ENCODE assay signal across 4 cellular contexts in the genomic region with DNA sequence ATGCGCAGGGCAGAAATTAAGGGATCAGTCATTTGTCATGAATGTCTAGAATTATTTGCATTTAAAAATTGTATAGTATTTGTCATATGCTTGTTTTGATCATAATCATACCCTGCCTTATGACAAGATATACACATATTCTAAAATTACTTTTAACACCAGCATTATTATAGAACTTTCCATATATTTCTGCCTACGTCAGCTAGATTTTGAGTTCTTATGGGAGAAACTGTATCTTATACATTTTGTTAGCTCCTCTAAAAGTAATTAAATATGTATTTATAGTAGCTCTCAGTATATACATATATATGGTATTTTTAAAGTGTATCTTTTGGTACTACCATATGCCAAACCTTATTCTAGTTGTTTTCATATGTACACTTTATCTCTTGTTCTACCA.
TF ChIP-seq lines count a peak whose summit lies in the region.

No MANE protein-coding gene starts in this region.

TF ChIP-seq in HepG2, 621 proteins besides CTCF, POLR2A, EP300 and RAD21:
- TF ChIP-seq, protein P1, sequence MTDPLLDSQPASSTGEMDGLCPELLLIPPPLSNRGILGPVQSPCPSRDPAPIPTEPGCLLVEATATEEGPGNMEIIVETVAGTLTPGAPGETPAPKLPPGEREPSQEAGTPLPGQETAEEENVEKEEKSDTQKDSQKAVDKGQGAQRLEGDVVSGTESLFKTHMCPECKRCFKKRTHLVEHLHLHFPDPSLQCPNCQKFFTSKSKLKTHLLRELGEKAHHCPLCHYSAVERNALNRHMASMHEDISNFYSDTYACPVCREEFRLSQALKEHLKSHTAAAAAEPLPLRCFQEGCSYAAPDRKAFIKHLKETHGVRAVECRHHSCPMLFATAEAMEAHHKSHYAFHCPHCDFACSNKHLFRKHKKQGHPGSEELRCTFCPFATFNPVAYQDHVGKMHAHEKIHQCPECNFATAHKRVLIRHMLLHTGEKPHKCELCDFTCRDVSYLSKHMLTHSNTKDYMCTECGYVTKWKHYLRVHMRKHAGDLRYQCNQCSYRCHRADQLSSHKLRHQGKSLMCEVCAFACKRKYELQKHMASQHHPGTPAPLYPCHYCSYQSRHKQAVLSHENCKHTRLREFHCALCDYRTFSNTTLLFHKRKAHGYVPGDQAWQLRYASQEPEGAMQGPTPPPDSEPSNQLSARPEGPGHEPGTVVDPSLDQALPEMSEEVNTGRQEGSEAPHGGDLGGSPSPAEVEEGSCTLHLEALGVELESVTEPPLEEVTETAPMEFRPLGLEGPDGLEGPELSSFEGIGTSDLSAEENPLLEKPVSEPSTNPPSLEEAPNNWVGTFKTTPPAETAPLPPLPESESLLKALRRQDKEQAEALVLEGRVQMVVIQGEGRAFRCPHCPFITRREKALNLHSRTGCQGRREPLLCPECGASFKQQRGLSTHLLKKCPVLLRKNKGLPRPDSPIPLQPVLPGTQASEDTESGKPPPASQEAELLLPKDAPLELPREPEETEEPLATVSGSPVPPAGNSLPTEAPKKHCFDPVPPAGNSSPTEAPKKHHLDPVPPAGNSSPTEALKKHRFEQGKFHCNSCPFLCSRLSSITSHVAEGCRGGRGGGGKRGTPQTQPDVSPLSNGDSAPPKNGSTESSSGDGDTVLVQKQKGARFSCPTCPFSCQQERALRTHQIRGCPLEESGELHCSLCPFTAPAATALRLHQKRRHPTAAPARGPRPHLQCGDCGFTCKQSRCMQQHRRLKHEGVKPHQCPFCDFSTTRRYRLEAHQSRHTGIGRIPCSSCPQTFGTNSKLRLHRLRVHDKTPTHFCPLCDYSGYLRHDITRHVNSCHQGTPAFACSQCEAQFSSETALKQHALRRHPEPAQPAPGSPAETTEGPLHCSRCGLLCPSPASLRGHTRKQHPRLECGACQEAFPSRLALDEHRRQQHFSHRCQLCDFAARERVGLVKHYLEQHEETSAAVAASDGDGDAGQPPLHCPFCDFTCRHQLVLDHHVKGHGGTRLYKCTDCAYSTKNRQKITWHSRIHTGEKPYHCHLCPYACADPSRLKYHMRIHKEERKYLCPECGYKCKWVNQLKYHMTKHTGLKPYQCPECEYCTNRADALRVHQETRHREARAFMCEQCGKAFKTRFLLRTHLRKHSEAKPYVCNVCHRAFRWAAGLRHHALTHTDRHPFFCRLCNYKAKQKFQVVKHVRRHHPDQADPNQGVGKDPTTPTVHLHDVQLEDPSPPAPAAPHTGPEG (CRISPR knock-in tag; IDR thresholded peaks at IDR 0.05), result no peak
- no peak for TF ChIP-seq ZBTB38 (CRISPR knock-in tag; IDR thresholded peaks at IDR 0.05)
- peak; percentile 92 for TF ChIP-seq MAFF (IDR thresholded peaks at IDR 0.05; ENCODE audit: low read depth, low read length)
- TF ChIP-seq CREB1 (IDR thresholded peaks at IDR 0.05), result 0 out of 2 replicates have a peak, but pooled peaks have one; percentile 9
- TF ChIP-seq CREB1 (CRISPR knock-in tag; IDR thresholded peaks at IDR 0.05), result no peak
- peak; percentile 88 to 97 for TF ChIP-seq MAFK (conservative IDR thresholded peaks at IDR 0.05 in 1 of 2, IDR thresholded peaks at IDR 0.05 in 1 of 2; ENCODE audit: low read length in 2 of 2)

TF ChIP-seq in A549, 52 proteins besides CTCF, POLR2A, EP300 and RAD21:
- TF ChIP-seq TFCP2L1 (CRISPR knock-in tag; IDR thresholded peaks at IDR 0.05) (no peak), MAFK (IDR thresholded peaks at IDR 0.05; ENCODE audit: partially characterized antibody) (peak; percentile 61), ZFP36 (IDR thresholded peaks at IDR 0.05; ENCODE audit: borderline replicate concordance, partially characterized antibody) (no peak), RCOR1 (IDR thresholded peaks at IDR 0.05; ENCODE audit: low read depth, low read length) (no peak), RARB (CRISPR knock-in tag; IDR thresholded peaks at IDR 0.05) (no peak), MAZ (IDR thresholded peaks at IDR 0.05; ENCODE audit: borderline replicate concordance, low read depth, low read length) (no peak)

TF ChIP-seq in IMR-90, 13 proteins besides CTCF, POLR2A, EP300 and RAD21:
- TF ChIP-seq BHLHE40 (IDR thresholded peaks at IDR 0.05; ENCODE audit: low read depth, low read length), result no peak
- peak; percentile 90 for TF ChIP-seq MAFK (IDR thresholded peaks at IDR 0.05; ENCODE audit: low read depth, low read length)

TF ChIP-seq in K562, 482 proteins besides CTCF, POLR2A, EP300 and RAD21:
- no peak for TF ChIP-seq NFXL1 (CRISPR knock-in tag; IDR thresholded peaks at IDR 0.05)
- no peak for TF ChIP-seq NEUROD1 (IDR thresholded peaks at IDR 0.05; ENCODE audit: borderline replicate concordance, low read depth, low read length, partially characterized antibody)
- TF ChIP-seq SRSF9 (IDR thresholded peaks at IDR 0.05; ENCODE audit: borderline replicate concordance, low read depth, low read length), result no peak
- TF ChIP-seq CBX5 (IDR thresholded peaks at IDR 0.05; ENCODE audit: borderline replicate concordance, low read depth), result no peak
- no peak for TF ChIP-seq PHF20 (IDR thresholded peaks at IDR 0.05; ENCODE audit: partially characterized antibody)
- TF ChIP-seq CC2D1A (IDR thresholded peaks at IDR 0.05), result no peak
- no peak for TF ChIP-seq ZBTB8A (IDR thresholded peaks at IDR 0.05; ENCODE audit: partially characterized antibody)
- TF ChIP-seq DPF2 (IDR thresholded peaks at IDR 0.05), result no peak
- no peak for TF ChIP-seq ADNP (tag; IDR thresholded peaks at IDR 0.05)
- peak; percentile 49 for TF ChIP-seq MAFF (IDR thresholded peaks at IDR 0.05; ENCODE audit: low read length)
- TF ChIP-seq FOXM1 (IDR thresholded peaks at IDR 0.05; ENCODE audit: low read depth), result no peak
- no peak for TF ChIP-seq FOXM1 (CRISPR knock-in tag; IDR thresholded peaks at IDR 0.05; ENCODE audit: low read depth)
- peak; percentile 62; the same call in 1 of the 2 replicates for TF ChIP-seq MAFK (IDR thresholded peaks at IDR 0.05; ENCODE audit: low read length)
- peak; percentile 24; the same call in 1 of the 2 replicates for TF ChIP-seq ZNF316 (IDR thresholded peaks at IDR 0.05)
- TF ChIP-seq TAL1 (IDR thresholded peaks at IDR 0.05), result no peak
- TF ChIP-seq ZNF324 (CRISPR knock-in tag; IDR thresholded peaks at IDR 0.05), result no peak
- no peak for TF ChIP-seq ZNF583 (CRISPR knock-in tag; IDR thresholded peaks at IDR 0.05)
- TF ChIP-seq, protein P2, sequence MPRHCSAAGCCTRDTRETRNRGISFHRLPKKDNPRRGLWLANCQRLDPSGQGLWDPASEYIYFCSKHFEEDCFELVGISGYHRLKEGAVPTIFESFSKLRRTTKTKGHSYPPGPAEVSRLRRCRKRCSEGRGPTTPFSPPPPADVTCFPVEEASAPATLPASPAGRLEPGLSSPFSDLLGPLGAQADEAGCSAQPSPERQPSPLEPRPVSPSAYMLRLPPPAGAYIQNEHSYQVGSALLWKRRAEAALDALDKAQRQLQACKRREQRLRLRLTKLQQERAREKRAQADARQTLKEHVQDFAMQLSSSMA (CRISPR knock-in tag; IDR thresholded peaks at IDR 0.05), result no peak
- TF ChIP-seq, protein P3, sequence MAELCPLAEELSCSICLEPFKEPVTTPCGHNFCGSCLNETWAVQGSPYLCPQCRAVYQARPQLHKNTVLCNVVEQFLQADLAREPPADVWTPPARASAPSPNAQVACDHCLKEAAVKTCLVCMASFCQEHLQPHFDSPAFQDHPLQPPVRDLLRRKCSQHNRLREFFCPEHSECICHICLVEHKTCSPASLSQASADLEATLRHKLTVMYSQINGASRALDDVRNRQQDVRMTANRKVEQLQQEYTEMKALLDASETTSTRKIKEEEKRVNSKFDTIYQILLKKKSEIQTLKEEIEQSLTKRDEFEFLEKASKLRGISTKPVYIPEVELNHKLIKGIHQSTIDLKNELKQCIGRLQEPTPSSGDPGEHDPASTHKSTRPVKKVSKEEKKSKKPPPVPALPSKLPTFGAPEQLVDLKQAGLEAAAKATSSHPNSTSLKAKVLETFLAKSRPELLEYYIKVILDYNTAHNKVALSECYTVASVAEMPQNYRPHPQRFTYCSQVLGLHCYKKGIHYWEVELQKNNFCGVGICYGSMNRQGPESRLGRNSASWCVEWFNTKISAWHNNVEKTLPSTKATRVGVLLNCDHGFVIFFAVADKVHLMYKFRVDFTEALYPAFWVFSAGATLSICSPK (IDR thresholded peaks at IDR 0.05; ENCODE audit: borderline replicate concordance), result no peak
- no peak for TF ChIP-seq HNRNPUL1 (IDR thresholded peaks at IDR 0.05; ENCODE audit: low read length)
- TF ChIP-seq TARDBP (IDR thresholded peaks at IDR 0.05), result no peak
- no peak for TF ChIP-seq HNRNPH1 (optimal IDR thresholded peaks at IDR 0.05; ENCODE audit: low read depth, low read length)
- TF ChIP-seq, protein P4, sequence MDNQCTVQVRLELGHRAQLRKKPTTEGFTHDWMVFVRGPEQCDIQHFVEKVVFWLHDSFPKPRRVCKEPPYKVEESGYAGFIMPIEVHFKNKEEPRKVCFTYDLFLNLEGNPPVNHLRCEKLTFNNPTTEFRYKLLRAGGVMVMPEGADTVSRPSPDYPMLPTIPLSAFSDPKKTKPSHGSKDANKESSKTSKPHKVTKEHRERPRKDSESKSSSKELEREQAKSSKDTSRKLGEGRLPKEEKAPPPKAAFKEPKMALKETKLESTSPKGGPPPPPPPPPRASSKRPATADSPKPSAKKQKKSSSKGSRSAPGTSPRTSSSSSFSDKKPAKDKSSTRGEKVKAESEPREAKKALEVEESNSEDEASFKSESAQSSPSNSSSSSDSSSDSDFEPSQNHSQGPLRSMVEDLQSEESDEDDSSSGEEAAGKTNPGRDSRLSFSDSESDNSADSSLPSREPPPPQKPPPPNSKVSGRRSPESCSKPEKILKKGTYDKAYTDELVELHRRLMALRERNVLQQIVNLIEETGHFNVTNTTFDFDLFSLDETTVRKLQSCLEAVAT (IDR thresholded peaks at IDR 0.05), result no peak
